Comparison of ENCODE assay signal across 2 cellular contexts in genomic region chr20:53844259-53844658, GRCh38.
TF ChIP-seq lines count a peak whose summit lies in the region.

No MANE protein-coding gene starts in this region.

TF ChIP-seq in HepG2, 621 proteins besides CTCF, POLR2A, EP300 and RAD21:
- no peak for TF ChIP-seq RARG (CRISPR knock-in tag; IDR thresholded peaks at IDR 0.05; ENCODE audit: low read depth)
- no peak for TF ChIP-seq ZNF407 (CRISPR knock-in tag; IDR thresholded peaks at IDR 0.05; ENCODE audit: not compliant biosample characterization)
- no peak for TF ChIP-seq MED8 (CRISPR knock-in tag; IDR thresholded peaks at IDR 0.05; ENCODE audit: insufficient replicate concordance)
- peak; percentile 72 for TF ChIP-seq MAFF (IDR thresholded peaks at IDR 0.05; ENCODE audit: low read depth, low read length)
- peak; percentile 72 to 73 for TF ChIP-seq MAFK (conservative IDR thresholded peaks at IDR 0.05 in 1 of 2, IDR thresholded peaks at IDR 0.05 in 1 of 2; ENCODE audit: low read length in 2 of 2)
- TF ChIP-seq ZNF124 (CRISPR knock-in tag; IDR thresholded peaks at IDR 0.05) = no peak
- TF ChIP-seq RORA (CRISPR knock-in tag; IDR thresholded peaks at IDR 0.05) = no peak
- peak; percentile 13; the same call in 1 of the 2 replicates for TF ChIP-seq CEBPB (IDR thresholded peaks at IDR 0.05; ENCODE audit: borderline replicate concordance, low read depth, low read length)
- TF ChIP-seq ZFY (CRISPR knock-in tag; IDR thresholded peaks at IDR 0.05) = no peak

TF ChIP-seq in K562, 482 proteins besides CTCF, POLR2A, EP300 and RAD21:
- peak; percentile 66 for TF ChIP-seq C11orf30 (IDR thresholded peaks at IDR 0.05; ENCODE audit: low read depth)
- peak; percentile 45 for TF ChIP-seq CEBPB (tag; IDR thresholded peaks at IDR 0.05)
- no peak for TF ChIP-seq HIVEP1 (CRISPR knock-in tag; IDR thresholded peaks at IDR 0.05)
- TF ChIP-seq, protein P1, sequence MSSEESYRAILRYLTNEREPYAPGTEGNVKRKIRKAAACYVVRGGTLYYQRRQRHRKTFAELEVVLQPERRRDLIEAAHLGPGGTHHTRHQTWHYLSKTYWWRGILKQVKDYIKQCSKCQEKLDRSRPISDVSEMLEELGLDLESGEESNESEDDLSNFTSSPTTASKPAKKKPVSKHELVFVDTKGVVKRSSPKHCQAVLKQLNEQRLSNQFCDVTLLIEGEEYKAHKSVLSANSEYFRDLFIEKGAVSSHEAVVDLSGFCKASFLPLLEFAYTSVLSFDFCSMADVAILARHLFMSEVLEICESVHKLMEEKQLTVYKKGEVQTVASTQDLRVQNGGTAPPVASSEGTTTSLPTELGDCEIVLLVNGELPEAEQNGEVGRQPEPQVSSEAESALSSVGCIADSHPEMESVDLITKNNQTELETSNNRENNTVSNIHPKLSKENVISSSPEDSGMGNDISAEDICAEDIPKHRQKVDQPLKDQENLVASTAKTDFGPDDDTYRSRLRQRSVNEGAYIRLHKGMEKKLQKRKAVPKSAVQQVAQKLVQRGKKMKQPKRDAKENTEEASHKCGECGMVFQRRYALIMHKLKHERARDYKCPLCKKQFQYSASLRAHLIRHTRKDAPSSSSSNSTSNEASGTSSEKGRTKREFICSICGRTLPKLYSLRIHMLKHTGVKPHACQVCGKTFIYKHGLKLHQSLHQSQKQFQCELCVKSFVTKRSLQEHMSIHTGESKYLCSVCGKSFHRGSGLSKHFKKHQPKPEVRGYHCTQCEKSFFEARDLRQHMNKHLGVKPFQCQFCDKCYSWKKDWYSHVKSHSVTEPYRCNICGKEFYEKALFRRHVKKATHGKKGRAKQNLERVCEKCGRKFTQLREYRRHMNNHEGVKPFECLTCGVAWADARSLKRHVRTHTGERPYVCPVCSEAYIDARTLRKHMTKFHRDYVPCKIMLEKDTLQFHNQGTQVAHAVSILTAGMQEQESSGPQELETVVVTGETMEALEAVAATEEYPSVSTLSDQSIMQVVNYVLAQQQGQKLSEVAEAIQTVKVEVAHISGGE (CRISPR knock-in tag; IDR thresholded peaks at IDR 0.05) = peak in 1 of 3 experiments; percentile 86; a peak in 2 of 6 replicates
- TF ChIP-seq ZNF408 (CRISPR knock-in tag; IDR thresholded peaks at IDR 0.05; ENCODE audit: low read depth) = no peak
- TF ChIP-seq CEBPG (CRISPR knock-in tag; IDR thresholded peaks at IDR 0.05) = no peak
- 0 out of 4 replicates have a peak, but pooled peaks of 1 of the 2 experiments have one; percentile 11 for TF ChIP-seq CEBPG (tag; conservative IDR thresholded peaks at IDR 0.05 in 1 of 2, IDR thresholded peaks at IDR 0.05 in 1 of 2)
- TF ChIP-seq MAFG (tag; conservative IDR thresholded peaks at IDR 0.05) = peak; percentile 55
- TF ChIP-seq ZNF316 (IDR thresholded peaks at IDR 0.05) = peak; percentile 69
- TF ChIP-seq MEIS2 (IDR thresholded peaks at IDR 0.05; ENCODE audit: partially characterized antibody) = peak; percentile 49
- TF ChIP-seq, protein P2, sequence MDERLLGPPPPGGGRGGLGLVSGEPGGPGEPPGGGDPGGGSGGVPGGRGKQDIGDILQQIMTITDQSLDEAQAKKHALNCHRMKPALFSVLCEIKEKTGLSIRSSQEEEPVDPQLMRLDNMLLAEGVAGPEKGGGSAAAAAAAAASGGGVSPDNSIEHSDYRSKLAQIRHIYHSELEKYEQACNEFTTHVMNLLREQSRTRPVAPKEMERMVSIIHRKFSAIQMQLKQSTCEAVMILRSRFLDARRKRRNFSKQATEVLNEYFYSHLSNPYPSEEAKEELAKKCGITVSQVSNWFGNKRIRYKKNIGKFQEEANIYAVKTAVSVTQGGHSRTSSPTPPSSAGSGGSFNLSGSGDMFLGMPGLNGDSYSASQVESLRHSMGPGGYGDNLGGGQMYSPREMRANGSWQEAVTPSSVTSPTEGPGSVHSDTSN (CRISPR knock-in tag; IDR thresholded peaks at IDR 0.05; ENCODE audit: low read depth) = no peak
- TF ChIP-seq, protein P2 (tag; conservative IDR thresholded peaks at IDR 0.05; ENCODE audit: low read depth) = peak; percentile 64
